Comparison of ENCODE assay signal across 31 cellular contexts in the genomic region with DNA sequence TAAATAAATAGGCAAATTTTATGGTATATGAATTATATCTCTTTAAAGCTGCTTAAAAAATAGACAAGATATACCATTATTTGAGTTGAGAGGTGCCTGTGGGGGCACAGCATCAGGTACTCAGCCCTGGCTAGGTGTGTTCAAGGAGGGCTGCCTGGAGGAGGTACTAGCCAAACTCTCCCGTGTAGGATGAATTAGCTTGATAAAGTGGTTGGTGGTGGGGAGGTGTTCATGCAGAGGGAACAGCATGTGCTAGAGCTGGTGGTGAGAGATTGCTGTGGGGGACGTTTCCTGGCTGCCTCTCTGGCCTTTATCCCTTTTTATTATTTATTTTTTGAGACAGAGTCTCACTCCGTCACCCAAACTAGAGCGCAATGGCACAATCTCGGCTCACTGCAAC.
"Had no signal": no experiment of that assay in that cellular context is flagged by ENCODE, and none has a peak within 500 bp of the region (broad histone marks: within the 10 kb centered on the region; RNA-seq: fewer than 3 reads in every experiment).

No MANE protein-coding gene starts in this region.

- H3K4me3 Mint-ChIP-seq: activated CD4-positive, alpha-beta memory T cell treated with anti-CD3 and anti-CD28 coated beads for 36 hours; activated CD8-positive, alpha-beta memory T cell treated with anti-CD3 and anti-CD28 coated beads, Interleukin-2, amount 10 ng/mL, durations not matched to agents 7 days and 5 days; activated CD8-positive, alpha-beta T cell treated with anti-CD3 and anti-CD28 coated beads, Interleukin-2, amount 10 ng/mL, durations not matched to agents 7 days and 5 days; activated naive CD4-positive, alpha-beta T cell treated with anti-CD3 and anti-CD28 coated beads for 36 hours; activated naive CD8-positive, alpha-beta T cell treated with anti-CD3 and anti-CD28 coated beads, Interleukin-2, amount 10 ng/mL, durations not matched to agents 7 days and 5 days; activated T-helper 1 cell treated with anti-CD3 and anti-CD28 coated beads, Interleukin-12 subunit alpha, Interleukin-12 subunit beta, Interleukin-2, Interleukin-4 antibody, amounts not matched to agents 30 ng/mL and 10 ng/mL and 1 ng/mL, durations not matched to agents 14 hours and 24 hours and 36 hours; central memory CD8-positive, alpha-beta T cell; dendritic cell treated with granulocyte-macrophage colony-stimulating factor and Interleukin-4, amounts not matched to agents 40 ng/mL and 50 ng/mL, for 4 days; endodermal cell; WTC11 had no signal

- H3K36me3 ChIP-seq: ascending aorta, brain microvascular endothelial cell had no signal

- H3K27ac Mint-ChIP-seq: activated CD4-positive, alpha-beta memory T cell treated with anti-CD3 and anti-CD28 coated beads for 36 hours; activated CD8-positive, alpha-beta memory T cell treated with anti-CD3 and anti-CD28 coated beads, Interleukin-2, amount 10 ng/mL, durations not matched to agents 7 days and 5 days; activated CD8-positive, alpha-beta T cell treated with anti-CD3 and anti-CD28 coated beads, Interleukin-2, amount 10 ng/mL, durations not matched to agents 7 days and 5 days; activated naive CD4-positive, alpha-beta T cell treated with anti-CD3 and anti-CD28 coated beads for 36 hours; activated naive CD4-positive, alpha-beta T cell treated with anti-CD3 and anti-CD28 coated beads, Interleukin-2, amount 50 U/mL, for 72 hours; activated naive CD8-positive, alpha-beta T cell treated with anti-CD3 and anti-CD28 coated beads, Interleukin-2, amount 10 ng/mL, durations not matched to agents 7 days and 5 days; activated T-helper 1 cell treated with anti-CD3 and anti-CD28 coated beads, Interleukin-12 subunit alpha, Interleukin-12 subunit beta, Interleukin-2, Interleukin-4 antibody, amounts not matched to agents 30 ng/mL and 10 ng/mL and 1 ng/mL, durations not matched to agents 14 hours and 24 hours and 36 hours; activated T-helper 2 cell treated with anti-CD3 and anti-CD28 coated beads, Interferon-gamma antibody, Interleukin-2, Interleukin-4, amounts not matched to agents 10 μg/mL and 5 μg/mL and 100 μg/mL, durations not matched to agents 14 hours and 24 hours and 36 hours; dendritic cell treated with granulocyte-macrophage colony-stimulating factor and Interleukin-4, amounts not matched to agents 40 ng/mL and 50 ng/mL, for 4 days; endodermal cell; WTC11 had no signal

- H3K36me3 Mint-ChIP-seq: activated CD4-positive, alpha-beta memory T cell treated with anti-CD3 and anti-CD28 coated beads for 36 hours; activated CD8-positive, alpha-beta memory T cell treated with anti-CD3 and anti-CD28 coated beads, Interleukin-2, amount 10 ng/mL, durations not matched to agents 7 days and 5 days; activated naive CD4-positive, alpha-beta T cell treated with anti-CD3 and anti-CD28 coated beads, Interleukin-2, amount 50 U/mL, for 72 hours; activated naive CD8-positive, alpha-beta T cell treated with anti-CD3 and anti-CD28 coated beads, Interleukin-2, amount 10 ng/mL, durations not matched to agents 7 days and 5 days; WTC11 had no signal

- H3K9me3 ChIP-seq: ascending aorta had no signal

- H3K4me3 ChIP-seq: ascending aorta, coronary artery, dorsolateral prefrontal cortex had no signal

- H3K9me3 Mint-ChIP-seq: activated CD4-positive, alpha-beta memory T cell treated with anti-CD3 and anti-CD28 coated beads for 36 hours; activated naive CD4-positive, alpha-beta T cell treated with anti-CD3 and anti-CD28 coated beads for 36 hours; activated naive CD4-positive, alpha-beta T cell treated with anti-CD3 and anti-CD28 coated beads, Interleukin-2, amount 50 U/mL, for 72 hours; activated naive CD8-positive, alpha-beta T cell treated with anti-CD3 and anti-CD28 coated beads, Interleukin-2, amount 10 ng/mL, durations not matched to agents 7 days and 5 days; activated T-helper 1 cell treated with anti-CD3 and anti-CD28 coated beads, Interleukin-12 subunit alpha, Interleukin-12 subunit beta, Interleukin-2, Interleukin-4 antibody, amounts not matched to agents 30 ng/mL and 10 ng/mL and 1 ng/mL, durations not matched to agents 14 hours and 24 hours and 36 hours; activated T-helper 2 cell treated with anti-CD3 and anti-CD28 coated beads, Interferon-gamma antibody, Interleukin-2, Interleukin-4, amounts not matched to agents 10 μg/mL and 5 μg/mL and 100 μg/mL, durations not matched to agents 14 hours and 24 hours and 36 hours; central memory CD8-positive, alpha-beta T cell; dendritic cell treated with granulocyte-macrophage colony-stimulating factor and Interleukin-4, amounts not matched to agents 40 ng/mL and 50 ng/mL, for 4 days; endodermal cell had no signal

- ATAC-seq: activated CD8-positive, alpha-beta memory T cell treated with anti-CD3 and anti-CD28 coated beads, Interleukin-2, amount 10 ng/mL, durations not matched to agents 7 days and 5 days; activated CD8-positive, alpha-beta T cell treated with anti-CD3 and anti-CD28 coated beads, Interleukin-2, amount 10 ng/mL, durations not matched to agents 7 days and 5 days; activated naive CD4-positive, alpha-beta T cell treated with anti-CD3 and anti-CD28 coated beads, Interleukin-2, amount 50 U/mL, for 72 hours had no signal

- H3K27ac ChIP-seq: ascending aorta, brain microvascular endothelial cell, coronary artery, dorsolateral prefrontal cortex, VCaP had no signal

- FAIRE-seq: bronchial epithelial cell, frontal cortex, TTC549 had no signal

- H3K27me3 ChIP-seq: ascending aorta, brain microvascular endothelial cell had no signal

- DNase-seq: activated CD4-positive, alpha-beta memory T cell treated with anti-CD3 and anti-CD28 coated beads for 36 hours; activated CD4-positive, alpha-beta T cell treated with anti-CD3 and anti-CD28 coated beads for 1 hour; activated CD4-positive, alpha-beta T cell treated with anti-CD3 and anti-CD28 coated beads for 4 hours; activated CD8-positive, alpha-beta memory T cell treated with anti-CD3 and anti-CD28 coated beads, Interleukin-2, amount 10 ng/mL, durations not matched to agents 7 days and 5 days; activated CD8-positive, alpha-beta memory T cell treated with anti-CD3 and anti-CD28 coated beads, Interleukin-2, amount 50 U/mL, for 4 hours; activated CD8-positive, alpha-beta T cell treated with anti-CD3 and anti-CD28 coated beads, Interleukin-2, amount 10 ng/mL, durations not matched to agents 7 days and 5 days; activated effector memory CD4-positive, alpha-beta T cell treated with anti-CD3 and anti-CD28 coated beads, Interleukin-2, amount 50 U/mL, for 16 hours; activated naive CD4-positive, alpha-beta T cell treated with anti-CD3 and anti-CD28 coated beads for 36 hours; activated naive CD8-positive, alpha-beta T cell treated with anti-CD3 and anti-CD28 coated beads, Interleukin-2, amount 10 ng/mL, durations not matched to agents 7 days and 5 days; activated T-cell treated with anti-CD3 and anti-CD28 coated beads, Interleukin-2, amount 50 U/mL, for 1 hour; activated T-cell treated with anti-CD3 and anti-CD28 coated beads, Interleukin-2, amount 50 U/mL, for 48 hours; brain microvascular endothelial cell; dorsolateral prefrontal cortex; effector memory CD4-positive, alpha-beta T cell; foreskin fibroblast; head of caudate nucleus; T-helper 1 cell; T-helper 2 cell had no signal
